ENCODE assay signal across 1 cellular context in the genomic region with DNA sequence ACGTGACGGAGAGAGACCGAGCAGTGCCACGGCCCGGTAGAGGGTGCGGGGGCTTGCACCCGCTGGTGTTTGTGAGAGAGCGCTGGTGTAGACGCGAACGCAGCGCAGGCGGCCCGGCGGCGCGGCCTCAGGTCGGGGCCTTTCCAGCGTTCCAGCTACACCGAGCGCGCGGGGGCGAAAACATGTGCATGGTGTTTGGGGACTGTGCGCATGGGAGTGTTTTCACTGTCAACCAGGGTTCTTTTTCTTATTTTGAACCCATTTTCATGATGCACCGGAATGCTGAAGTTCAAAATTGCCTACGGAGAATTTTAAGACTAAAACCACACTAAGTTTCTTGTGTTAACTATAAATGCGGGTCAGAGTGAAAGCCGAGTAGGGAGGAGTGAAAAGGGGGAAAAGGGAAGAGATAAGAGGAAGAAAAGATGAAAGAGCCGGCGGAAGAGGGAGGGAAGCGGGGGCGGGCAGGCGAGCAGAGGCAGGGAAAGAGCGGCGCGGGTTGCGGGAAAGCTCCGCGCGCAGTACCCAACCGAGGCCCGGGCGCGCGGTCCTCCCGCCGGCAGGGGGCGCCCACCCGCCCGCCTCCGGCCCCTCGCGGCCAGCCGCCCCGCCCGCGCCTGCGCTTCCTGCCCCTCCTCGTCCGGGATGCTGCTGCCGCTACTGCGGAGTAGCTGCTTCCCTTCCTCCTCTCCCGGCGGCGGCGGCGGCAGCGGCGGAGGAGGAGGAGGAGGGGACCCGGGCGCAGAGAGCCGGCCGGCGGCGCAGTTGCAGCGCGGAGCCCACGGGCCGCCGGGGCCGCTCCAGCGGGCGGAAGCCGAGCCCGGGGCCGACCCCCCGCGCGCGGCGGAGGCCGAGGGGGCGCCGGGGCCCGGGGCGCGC.
TF ChIP-seq lines count a peak whose summit lies in the region.

Gene RAB12, plus strand, starts transcription at position 643 of the 879 bp plus-strand sequence. Its CDS starts 3 bp downstream, at position 646.

TF ChIP-seq in K562, 482 proteins besides CTCF, POLR2A, EP300 and RAD21 (continued from another document and continues in another):
- peak; percentile 31 for TF ChIP-seq E2F8 (IDR thresholded peaks at IDR 0.05; ENCODE audit: low read depth, partially characterized antibody)
- no peak for TF ChIP-seq MYNN (IDR thresholded peaks at IDR 0.05)
- no peak for TF ChIP-seq MYNN (CRISPR knock-in tag; IDR thresholded peaks at IDR 0.05)
- peak; percentile 86 for TF ChIP-seq TAF1 (IDR thresholded peaks at IDR 0.05; ENCODE audit: control insufficient read depth, extremely low read depth, insufficient read depth, low read length, severe bottlenecking)
- TF ChIP-seq NONO (IDR thresholded peaks at IDR 0.05; ENCODE audit: low read depth in 2 of 2, low read length in 1 of 2) = peak in 1 of 2 experiments; percentile 94; a peak in 2 of 4 replicates
- TF ChIP-seq ZNF561 (CRISPR knock-in tag; conservative IDR thresholded peaks at IDR 0.05) = no peak
- TF ChIP-seq MAFK (IDR thresholded peaks at IDR 0.05; ENCODE audit: low read length) = no peak
- no peak for TF ChIP-seq E2F3 (CRISPR knock-in tag; IDR thresholded peaks at IDR 0.05)
- TF ChIP-seq, protein P1, sequence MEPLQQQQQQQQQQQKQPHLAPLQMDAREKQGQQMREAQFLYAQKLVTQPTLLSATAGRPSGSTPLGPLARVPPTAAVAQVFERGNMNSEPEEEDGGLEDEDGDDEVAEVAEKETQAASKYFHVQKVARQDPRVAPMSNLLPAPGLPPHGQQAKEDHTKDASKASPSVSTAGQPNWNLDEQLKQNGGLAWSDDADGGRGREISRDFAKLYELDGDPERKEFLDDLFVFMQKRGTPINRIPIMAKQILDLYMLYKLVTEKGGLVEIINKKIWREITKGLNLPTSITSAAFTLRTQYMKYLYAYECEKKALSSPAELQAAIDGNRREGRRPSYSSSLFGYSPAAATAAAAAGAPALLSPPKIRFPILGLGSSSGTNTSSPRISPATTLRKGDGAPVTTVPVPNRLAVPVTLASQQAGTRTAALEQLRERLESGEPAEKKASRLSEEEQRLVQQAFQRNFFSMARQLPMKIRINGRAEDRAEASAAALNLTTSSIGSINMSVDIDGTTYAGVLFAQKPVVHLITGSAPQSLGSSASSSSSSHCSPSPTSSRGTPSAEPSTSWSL (CRISPR knock-in tag; IDR thresholded peaks at IDR 0.05; ENCODE audit: borderline replicate concordance) = no peak
- no peak for TF ChIP-seq EP400 (IDR thresholded peaks at IDR 0.05)
- TF ChIP-seq RNF2 (IDR thresholded peaks at IDR 0.05) = no peak
- no peak for TF ChIP-seq ZBTB17 (CRISPR knock-in tag; IDR thresholded peaks at IDR 0.05)
- TF ChIP-seq ZNF592 (IDR thresholded peaks at IDR 0.05) = no peak; the same call in 1 of the 2 replicates
- no peak for TF ChIP-seq KDM2B (CRISPR knock-in tag; IDR thresholded peaks at IDR 0.05)
- peak; percentile 74 for TF ChIP-seq POLR2AphosphoS5 (IDR thresholded peaks at IDR 0.05; ENCODE audit: control insufficient read depth, insufficient read depth, low read depth, low read length)
- TF ChIP-seq ZBTB2 (IDR thresholded peaks at IDR 0.05) = peak; percentile 34; the same call in 1 of the 2 replicates
- no peak for TF ChIP-seq RERE (CRISPR knock-in tag; IDR thresholded peaks at IDR 0.05; ENCODE audit: borderline replicate concordance)
- no peak for TF ChIP-seq SRF (CRISPR knock-in tag; IDR thresholded peaks at IDR 0.05)
- TF ChIP-seq ZBTB43 (CRISPR knock-in tag; IDR thresholded peaks at IDR 0.05) = no peak
- TF ChIP-seq ZNF232 (CRISPR knock-in tag; IDR thresholded peaks at IDR 0.05) = no peak
- no peak for TF ChIP-seq HEY1 (CRISPR knock-in tag; IDR thresholded peaks at IDR 0.05; ENCODE audit: borderline replicate concordance)
- TF ChIP-seq CBFA2T2 (conservative IDR thresholded peaks at IDR 0.05) = no peak
- peak; percentile 67 to 81; a peak in 3 of 4 replicates for TF ChIP-seq NRF1 (conservative IDR thresholded peaks at IDR 0.05 in 1 of 2, IDR thresholded peaks at IDR 0.05 in 1 of 2)
- TF ChIP-seq TBP (optimal IDR thresholded peaks at IDR 0.05; ENCODE audit: low read depth, low read length) = peak; percentile 46
- TF ChIP-seq DMBX1 (CRISPR knock-in tag; IDR thresholded peaks at IDR 0.05; ENCODE audit: borderline replicate concordance) = peak; percentile 17; the same call in 1 of the 2 replicates
- TF ChIP-seq SP2 (IDR thresholded peaks at IDR 0.05; ENCODE audit: extremely low read depth, low read depth, low read length, poor library complexity, severe bottlenecking) = peak; percentile 72
- no peak for TF ChIP-seq CREB5 (CRISPR knock-in tag; IDR thresholded peaks at IDR 0.05)
- TF ChIP-seq CHAMP1 (IDR thresholded peaks at IDR 0.05) = no peak
- peak; percentile 66 for TF ChIP-seq ZNF316 (IDR thresholded peaks at IDR 0.05)
